ENCODE assay signal across 25 cellular contexts in the genomic region with DNA sequence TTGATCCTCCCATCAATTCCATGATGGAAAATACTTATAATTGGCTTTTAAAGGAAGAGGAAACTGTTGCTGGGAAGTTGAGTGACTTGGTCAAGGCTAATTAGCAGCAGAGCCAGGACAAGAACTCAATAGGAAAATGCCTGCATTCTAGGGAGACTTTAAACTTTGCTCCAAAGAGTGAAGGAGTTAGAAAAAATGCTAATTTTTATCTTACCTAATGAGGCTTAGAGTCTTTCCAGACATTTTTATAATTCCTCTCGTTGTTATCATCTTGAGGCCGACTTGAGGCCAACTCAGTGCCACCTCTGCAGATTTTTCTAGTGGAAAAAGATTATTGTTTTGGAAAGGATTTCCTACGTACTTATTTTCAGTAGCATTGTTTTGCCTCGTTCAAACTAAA.
"Had no signal": no experiment of that assay in that cellular context is flagged by ENCODE, and none has a peak within 500 bp of the region (broad histone marks: within the 10 kb centered on the region; RNA-seq: fewer than 3 reads in every experiment).

No MANE protein-coding gene starts in this region.

- FAIRE-seq: HTR-8/SVneo, K562, RCC 7860 had no signal

- H3K4me3 ChIP-seq: K562, SJSA1, SK-N-MC had no signal

- DNase-seq: Kasumi-1, MV-4-11, NCI-H1048, NCI-H1105, NCI-H1417, NCI-H1436 treated with DMSO at 0.1 percent for 48 hours, NCI-H1694, NCI-H187 treated with DMSO at 0.1 percent for 48 hours, NCI-H2029 treated with DMSO at 0.1 percent for 48 hours, NCI-H2171 treated with DMSO at 0.1 percent for 48 hours, NCI-H345, NCI-H446 treated with DMSO at 0.1 percent for 48 hours, NCI-H510A treated with DMSO at 0.1 percent for 48 hours, NCI-H526, Right ventricle myocardium superior, RPMI8226, SIG-M5 had no signal

- ATAC-seq: K562 had no signal

- H3K27ac Mint-ChIP-seq: IgD-negative memory B cell had no signal

- H3K9me3 ChIP-seq: SJSA1 had no signal

- H3K4me1 ChIP-seq: SJSA1 had no signal

- H3K36me3 ChIP-seq: SJSA1 had no signal

- H3K4me3 Mint-ChIP-seq: IgD-negative memory B cell had no signal

- H3K4me1 Mint-ChIP-seq: IgD-negative memory B cell had no signal

- H3K27me3 ChIP-seq: SJSA1 had no signal

- H3K36me3 Mint-ChIP-seq: IgD-negative memory B cell had no signal

- H3K27ac ChIP-seq: HL-60, KMS-11, SJSA1, SK-N-MC had no signal

- H3K4me2 ChIP-seq: KMS-11 had no signal

- H3K9ac ChIP-seq: KMS-11 had no signal
